Comparison of ENCODE assay signal across 35 cellular contexts in genomic region chr6:31420546-31420945, GRCh38.
"Had no signal": no experiment of that assay in that cellular context is flagged by ENCODE, and none has a peak within 500 bp of the region (broad histone marks: within the 10 kb centered on the region; RNA-seq: fewer than 3 reads in every experiment).

No MANE protein-coding gene starts in this region.

- H3K9me3 ChIP-seq: MG63 had no signal

- DNase-seq: Karpas-422, Kasumi-1, MG63, MM.1S, MV-4-11, NCI-H1048, NCI-H1092, NCI-H1092 treated with DMSO at 0.1 percent for 48 hours, NCI-H1105, NCI-H1105 treated with DMSO at 0.1 percent for 48 hours, NCI-H1417, NCI-H1417 treated with DMSO at 0.1 percent for 48 hours, NCI-H1436, NCI-H1436 treated with DMSO at 0.1 percent for 48 hours, NCI-H146, NCI-H1694, NCI-H1694 treated with DMSO at 0.1 percent for 48 hours, NCI-H187, NCI-H187 treated with DMSO at 0.1 percent for 48 hours, NCI-H1930, NCI-H2029, NCI-H2029 treated with DMSO at 0.1 percent for 48 hours, NCI-H2081, NCI-H2081 treated with DMSO at 0.1 percent for 48 hours, NCI-H2107, NCI-H2171, NCI-H2171 treated with DMSO at 0.1 percent for 48 hours, NCI-H2227 treated with DMSO at 0.1 percent for 48 hours, NCI-H226, NCI-H345, NCI-H446, NCI-H446 treated with DMSO at 0.1 percent for 48 hours, NCI-H510A, NCI-H510A treated with DMSO at 0.1 percent for 48 hours had no signal

- H3K27ac ChIP-seq: KMS-11 had no signal

- H3K27me3 ChIP-seq: MG63 had no signal

- H3K4me3 ChIP-seq: MG63 had no signal
